ENCODE assay signal across 2 cellular contexts in the genomic region with DNA sequence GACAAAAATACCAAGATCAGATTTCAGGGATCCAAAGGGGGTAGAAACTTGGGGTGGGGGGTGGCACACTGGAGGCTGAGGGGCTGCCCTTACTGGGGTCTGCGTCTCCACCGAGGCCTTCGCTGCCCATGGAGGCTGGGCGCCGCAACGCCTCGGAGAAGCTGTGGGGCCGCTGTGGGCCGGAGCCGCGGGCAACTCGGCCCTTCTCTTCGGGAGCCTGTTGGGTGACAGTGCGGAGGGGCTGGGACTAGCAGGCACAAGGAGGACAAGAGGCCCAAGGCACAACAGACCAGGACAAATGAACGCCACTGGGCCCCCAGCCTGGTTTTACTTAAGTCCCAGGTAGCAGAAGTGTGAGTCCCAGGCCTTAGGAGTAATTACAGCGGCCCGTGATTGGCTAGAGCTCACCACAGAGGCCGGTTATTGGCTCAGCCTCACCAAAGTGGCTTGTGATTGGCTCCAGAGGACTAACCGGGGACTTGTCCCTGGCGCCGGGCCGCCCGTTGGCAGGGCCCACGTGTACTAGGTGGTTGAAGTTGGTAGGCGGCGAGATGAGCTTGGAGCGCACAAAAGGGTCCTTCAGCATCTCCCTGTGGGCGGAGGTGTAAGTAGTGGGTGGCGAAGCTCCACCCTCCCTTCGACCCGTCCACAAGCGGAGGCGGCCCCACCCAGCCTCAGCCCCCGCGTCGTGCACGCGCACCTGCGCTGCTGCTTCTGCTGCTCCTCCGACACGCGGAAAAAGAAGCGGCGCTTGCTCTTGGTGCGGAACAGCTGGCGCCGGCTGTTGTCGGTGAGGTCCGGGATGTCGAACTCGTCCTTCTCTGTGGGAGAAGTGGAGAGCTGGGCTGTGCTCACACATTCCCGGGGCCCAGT.
TF ChIP-seq lines count a peak whose summit lies in the region.

No MANE protein-coding gene starts in this region.

TF ChIP-seq in GM23338, 12 proteins besides CTCF, POLR2A, EP300 and RAD21 (continued from another document):
- TF ChIP-seq, protein P1, sequence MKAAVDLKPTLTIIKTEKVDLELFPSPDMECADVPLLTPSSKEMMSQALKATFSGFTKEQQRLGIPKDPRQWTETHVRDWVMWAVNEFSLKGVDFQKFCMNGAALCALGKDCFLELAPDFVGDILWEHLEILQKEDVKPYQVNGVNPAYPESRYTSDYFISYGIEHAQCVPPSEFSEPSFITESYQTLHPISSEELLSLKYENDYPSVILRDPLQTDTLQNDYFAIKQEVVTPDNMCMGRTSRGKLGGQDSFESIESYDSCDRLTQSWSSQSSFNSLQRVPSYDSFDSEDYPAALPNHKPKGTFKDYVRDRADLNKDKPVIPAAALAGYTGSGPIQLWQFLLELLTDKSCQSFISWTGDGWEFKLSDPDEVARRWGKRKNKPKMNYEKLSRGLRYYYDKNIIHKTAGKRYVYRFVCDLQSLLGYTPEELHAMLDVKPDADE (IDR thresholded peaks at IDR 0.05) = no peak
- TF ChIP-seq NANOG (IDR thresholded peaks at IDR 0.05; ENCODE audit: borderline replicate concordance) = no peak
TF ChIP-seq in GM23338: peak in this region for 0.

TF ChIP-seq in WTC11, 78 proteins besides CTCF, POLR2A, EP300 and RAD21 (continued from another document):
- TF ChIP-seq, protein P2, sequence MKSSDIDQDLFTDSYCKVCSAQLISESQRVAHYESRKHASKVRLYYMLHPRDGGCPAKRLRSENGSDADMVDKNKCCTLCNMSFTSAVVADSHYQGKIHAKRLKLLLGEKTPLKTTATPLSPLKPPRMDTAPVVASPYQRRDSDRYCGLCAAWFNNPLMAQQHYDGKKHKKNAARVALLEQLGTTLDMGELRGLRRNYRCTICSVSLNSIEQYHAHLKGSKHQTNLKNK (CRISPR knock-in tag; IDR thresholded peaks at IDR 0.05) = no peak
